1 cellular context compared by ENCODE assay signal in genomic region chr11:43810929-43811596, GRCh38.
TF ChIP-seq lines count a peak whose summit lies in the region.

No MANE protein-coding gene starts in this region.

TF ChIP-seq in HepG2, 621 proteins besides CTCF, POLR2A, EP300 and RAD21 (continued from another document):
- no peak for TF ChIP-seq ZBTB40 (IDR thresholded peaks at IDR 0.05)
- no peak for TF ChIP-seq ZBTB40 (CRISPR knock-in tag; IDR thresholded peaks at IDR 0.05)
